1 cellular context compared by ENCODE assay signal in the genomic region with DNA sequence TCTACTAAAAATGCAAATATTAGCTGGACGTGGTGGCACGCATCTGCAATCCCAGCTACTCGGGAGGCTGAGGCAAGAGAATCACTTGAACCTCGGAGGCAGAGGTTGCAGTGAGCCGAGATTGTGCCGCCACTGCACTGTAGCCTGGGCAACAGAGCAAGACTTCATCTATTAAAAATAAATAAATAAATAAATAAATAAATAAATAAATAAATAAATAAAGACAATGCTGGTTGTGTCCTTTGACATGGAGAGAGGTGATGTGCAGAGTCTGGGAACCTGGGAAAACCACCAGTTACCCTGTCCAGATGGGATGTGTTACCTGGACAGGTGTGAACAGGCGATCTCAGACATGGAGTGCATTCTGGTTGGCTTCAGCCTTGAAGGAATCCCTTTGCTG.
TF ChIP-seq lines count a peak whose summit lies in the region.

No MANE protein-coding gene starts in this region.

TF ChIP-seq in HEK293, 187 proteins besides CTCF, POLR2A, EP300 and RAD21 (continued from another document and continues in another):
- TF ChIP-seq PRDM2 (tag by site-specific recombination; IDR thresholded peaks at IDR 0.05; ENCODE audit: borderline replicate concordance), result no peak
- TF ChIP-seq OSR2 (tag by site-specific recombination; IDR thresholded peaks at IDR 0.05), result no peak
- no peak for TF ChIP-seq KLF10 (tag by site-specific recombination; IDR thresholded peaks at IDR 0.05)
- TF ChIP-seq ZNF529 (tag by site-specific recombination; IDR thresholded peaks at IDR 0.05; ENCODE audit: insufficient replicate concordance), result no peak
- TF ChIP-seq ZBTB1 (tag by site-specific recombination; IDR thresholded peaks at IDR 0.05), result no peak
- no peak for TF ChIP-seq ZNF596 (tag by site-specific recombination; IDR thresholded peaks at IDR 0.05)
- no peak for TF ChIP-seq ZNF747 (tag by site-specific recombination; IDR thresholded peaks at IDR 0.05)
- TF ChIP-seq RBAK (tag by site-specific recombination; IDR thresholded peaks at IDR 0.05), result no peak
- no peak for TF ChIP-seq ZNF175 (tag by site-specific recombination; IDR thresholded peaks at IDR 0.05)
- TF ChIP-seq ZBTB49 (tag by site-specific recombination; IDR thresholded peaks at IDR 0.05; ENCODE audit: low read depth), result no peak
- TF ChIP-seq ZNF600 (tag by site-specific recombination; IDR thresholded peaks at IDR 0.05), result no peak
- TF ChIP-seq ZNF510 (tag by site-specific recombination; IDR thresholded peaks at IDR 0.05; ENCODE audit: insufficient replicate concordance), result peak; percentile 34
- TF ChIP-seq, protein P1, sequence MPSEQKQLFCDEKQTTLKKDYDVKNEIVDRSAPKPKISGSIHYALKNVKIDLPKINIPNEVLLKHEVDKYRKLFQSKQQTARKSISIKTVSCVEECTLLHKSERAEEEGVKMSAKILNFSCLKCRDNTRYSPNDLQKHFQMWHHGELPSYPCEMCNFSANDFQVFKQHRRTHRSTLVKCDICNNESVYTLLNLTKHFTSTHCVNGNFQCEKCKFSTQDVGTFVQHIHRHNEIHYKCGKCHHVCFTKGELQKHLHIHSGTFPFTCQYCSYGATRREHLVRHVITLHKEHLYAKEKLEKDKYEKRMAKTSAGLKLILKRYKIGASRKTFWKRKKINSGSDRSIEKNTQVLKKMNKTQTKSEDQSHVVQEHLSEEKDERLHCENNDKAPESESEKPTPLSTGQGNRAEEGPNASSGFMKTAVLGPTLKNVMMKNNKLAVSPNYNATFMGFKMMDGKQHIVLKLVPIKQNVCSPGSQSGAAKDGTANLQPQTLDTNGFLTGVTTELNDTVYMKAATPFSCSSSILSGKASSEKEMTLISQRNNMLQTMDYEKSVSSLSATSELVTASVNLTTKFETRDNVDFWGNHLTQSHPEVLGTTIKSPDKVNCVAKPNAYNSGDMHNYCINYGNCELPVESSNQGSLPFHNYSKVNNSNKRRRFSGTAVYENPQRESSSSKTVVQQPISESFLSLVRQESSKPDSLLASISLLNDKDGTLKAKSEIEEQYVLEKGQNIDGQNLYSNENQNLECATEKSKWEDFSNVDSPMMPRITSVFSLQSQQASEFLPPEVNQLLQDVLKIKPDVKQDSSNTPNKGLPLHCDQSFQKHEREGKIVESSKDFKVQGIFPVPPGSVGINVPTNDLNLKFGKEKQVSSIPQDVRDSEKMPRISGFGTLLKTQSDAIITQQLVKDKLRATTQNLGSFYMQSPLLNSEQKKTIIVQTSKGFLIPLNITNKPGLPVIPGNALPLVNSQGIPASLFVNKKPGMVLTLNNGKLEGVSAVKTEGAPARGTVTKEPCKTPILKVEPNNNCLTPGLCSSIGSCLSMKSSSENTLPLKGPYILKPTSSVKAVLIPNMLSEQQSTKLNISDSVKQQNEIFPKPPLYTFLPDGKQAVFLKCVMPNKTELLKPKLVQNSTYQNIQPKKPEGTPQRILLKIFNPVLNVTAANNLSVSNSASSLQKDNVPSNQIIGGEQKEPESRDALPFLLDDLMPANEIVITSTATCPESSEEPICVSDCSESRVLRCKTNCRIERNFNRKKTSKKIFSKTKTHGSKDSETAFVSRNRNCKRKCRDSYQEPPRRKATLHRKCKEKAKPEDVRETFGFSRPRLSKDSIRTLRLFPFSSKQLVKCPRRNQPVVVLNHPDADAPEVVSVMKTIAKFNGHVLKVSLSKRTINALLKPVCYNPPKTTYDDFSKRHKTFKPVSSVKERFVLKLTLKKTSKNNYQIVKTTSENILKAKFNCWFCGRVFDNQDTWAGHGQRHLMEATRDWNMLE (tag by site-specific recombination; conservative IDR thresholded peaks at IDR 0.05; ENCODE audit: low read depth), result peak; percentile 69
- TF ChIP-seq ZFHX2 (tag by site-specific recombination; conservative IDR thresholded peaks at IDR 0.05), result no peak
- no peak for TF ChIP-seq ZNF16 (tag by site-specific recombination; IDR thresholded peaks at IDR 0.05; ENCODE audit: low read depth)
- TF ChIP-seq ZNF223 (tag by site-specific recombination; IDR thresholded peaks at IDR 0.05), result no peak
- TF ChIP-seq EGR2 (tag by site-specific recombination; IDR thresholded peaks at IDR 0.05; ENCODE audit: low read depth), result no peak
- no peak for TF ChIP-seq ZNF423 (tag by site-specific recombination; IDR thresholded peaks at IDR 0.05)
- TF ChIP-seq MZF1 (tag by site-specific recombination; IDR thresholded peaks at IDR 0.05; ENCODE audit: borderline replicate concordance), result no peak; the same call in 1 of the 2 replicates
- TF ChIP-seq ZNF292 (tag by site-specific recombination; IDR thresholded peaks at IDR 0.05; ENCODE audit: borderline replicate concordance, low read depth), result 0 out of 2 replicates have a peak, but pooled peaks have one; percentile 9
- TF ChIP-seq SETDB1 (IDR thresholded peaks at IDR 0.05; ENCODE audit: insufficient read length, low read length), result no peak
- TF ChIP-seq, protein P2, sequence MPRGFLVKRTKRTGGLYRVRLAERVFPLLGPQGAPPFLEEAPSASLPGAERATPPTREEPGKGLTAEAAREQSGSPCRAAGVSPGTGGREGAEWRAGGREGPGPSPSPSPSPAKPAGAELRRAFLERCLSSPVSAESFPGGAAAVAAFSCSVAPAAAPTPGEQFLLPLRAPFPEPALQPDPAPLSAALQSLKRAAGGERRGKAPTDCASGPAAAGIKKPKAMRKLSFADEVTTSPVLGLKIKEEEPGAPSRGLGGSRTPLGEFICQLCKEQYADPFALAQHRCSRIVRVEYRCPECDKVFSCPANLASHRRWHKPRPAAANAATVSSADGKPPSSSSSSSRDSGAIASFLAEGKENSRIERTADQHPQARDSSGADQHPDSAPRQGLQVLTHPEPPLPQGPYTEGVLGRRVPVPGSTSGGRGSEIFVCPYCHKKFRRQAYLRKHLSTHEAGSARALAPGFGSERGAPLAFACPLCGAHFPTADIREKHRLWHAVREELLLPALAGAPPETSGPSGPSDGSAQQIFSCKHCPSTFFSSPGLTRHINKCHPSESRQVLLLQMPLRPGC (tag by site-specific recombination; IDR thresholded peaks at IDR 0.05), result no peak
- peak; percentile 74; the same call in 1 of the 2 replicates for TF ChIP-seq ZNF202 (tag by site-specific recombination; IDR thresholded peaks at IDR 0.05; ENCODE audit: borderline replicate concordance)
- peak; percentile 54 for TF ChIP-seq ZBTB11 (tag by site-specific recombination; conservative IDR thresholded peaks at IDR 0.05; ENCODE audit: low read depth)
- TF ChIP-seq, protein P3, sequence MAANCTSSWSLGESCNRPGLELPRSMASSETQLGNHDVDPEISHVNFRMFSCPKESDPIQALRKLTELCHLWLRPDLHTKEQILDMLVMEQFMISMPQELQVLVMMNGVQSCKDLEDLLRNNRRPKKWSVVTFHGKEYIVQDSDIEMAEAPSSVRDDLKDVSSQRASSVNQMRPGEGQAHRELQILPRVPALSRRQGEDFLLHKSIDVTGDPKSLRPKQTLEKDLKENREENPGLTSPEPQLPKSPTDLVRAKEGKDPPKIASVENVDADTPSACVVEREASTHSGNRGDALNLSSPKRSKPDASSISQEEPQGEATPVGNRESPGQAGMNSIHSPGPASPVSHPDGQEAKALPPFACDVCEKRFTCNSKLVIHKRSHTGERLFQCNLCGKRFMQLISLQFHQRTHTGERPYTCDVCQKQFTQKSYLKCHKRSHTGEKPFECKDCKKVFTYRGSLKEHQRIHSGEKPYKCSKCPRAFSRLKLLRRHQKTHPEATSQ (tag by site-specific recombination; IDR thresholded peaks at IDR 0.05), result no peak
- 0 out of 2 replicates have a peak, but pooled peaks have one; percentile 20 for TF ChIP-seq ZNF266 (tag by site-specific recombination; IDR thresholded peaks at IDR 0.05; ENCODE audit: low read depth)
- TF ChIP-seq ZBTB8A (tag by site-specific recombination; IDR thresholded peaks at IDR 0.05), result no peak
- no peak for TF ChIP-seq ZNF114 (tag by site-specific recombination; IDR thresholded peaks at IDR 0.05)
- TF ChIP-seq SCRT2 (tag by site-specific recombination; IDR thresholded peaks at IDR 0.05), result no peak
- TF ChIP-seq ZNF623 (tag by site-specific recombination; IDR thresholded peaks at IDR 0.05), result peak; percentile 53
- TF ChIP-seq ZNF560 (tag by site-specific recombination; IDR thresholded peaks at IDR 0.05; ENCODE audit: borderline replicate concordance), result no peak
- TF ChIP-seq ZNF791 (tag by site-specific recombination; IDR thresholded peaks at IDR 0.05), result no peak
- TF ChIP-seq ZNF555 (tag by site-specific recombination; conservative IDR thresholded peaks at IDR 0.05), result peak; percentile 57
- no peak for TF ChIP-seq ZNF530 (tag by site-specific recombination; IDR thresholded peaks at IDR 0.05; ENCODE audit: low read depth)
- TF ChIP-seq, protein P4, sequence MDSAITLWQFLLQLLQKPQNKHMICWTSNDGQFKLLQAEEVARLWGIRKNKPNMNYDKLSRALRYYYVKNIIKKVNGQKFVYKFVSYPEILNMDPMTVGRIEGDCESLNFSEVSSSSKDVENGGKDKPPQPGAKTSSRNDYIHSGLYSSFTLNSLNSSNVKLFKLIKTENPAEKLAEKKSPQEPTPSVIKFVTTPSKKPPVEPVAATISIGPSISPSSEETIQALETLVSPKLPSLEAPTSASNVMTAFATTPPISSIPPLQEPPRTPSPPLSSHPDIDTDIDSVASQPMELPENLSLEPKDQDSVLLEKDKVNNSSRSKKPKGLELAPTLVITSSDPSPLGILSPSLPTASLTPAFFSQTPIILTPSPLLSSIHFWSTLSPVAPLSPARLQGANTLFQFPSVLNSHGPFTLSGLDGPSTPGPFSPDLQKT (IDR thresholded peaks at IDR 0.05; ENCODE audit: borderline replicate concordance, low read depth, low read length), result no peak
- no peak for TF ChIP-seq ZNF785 (tag by site-specific recombination; IDR thresholded peaks at IDR 0.05)
- no peak for TF ChIP-seq HOXC10 (CRISPR knock-in tag; IDR thresholded peaks at IDR 0.05)
